Comparison of ENCODE assay signal across 9 cellular contexts in the genomic region with DNA sequence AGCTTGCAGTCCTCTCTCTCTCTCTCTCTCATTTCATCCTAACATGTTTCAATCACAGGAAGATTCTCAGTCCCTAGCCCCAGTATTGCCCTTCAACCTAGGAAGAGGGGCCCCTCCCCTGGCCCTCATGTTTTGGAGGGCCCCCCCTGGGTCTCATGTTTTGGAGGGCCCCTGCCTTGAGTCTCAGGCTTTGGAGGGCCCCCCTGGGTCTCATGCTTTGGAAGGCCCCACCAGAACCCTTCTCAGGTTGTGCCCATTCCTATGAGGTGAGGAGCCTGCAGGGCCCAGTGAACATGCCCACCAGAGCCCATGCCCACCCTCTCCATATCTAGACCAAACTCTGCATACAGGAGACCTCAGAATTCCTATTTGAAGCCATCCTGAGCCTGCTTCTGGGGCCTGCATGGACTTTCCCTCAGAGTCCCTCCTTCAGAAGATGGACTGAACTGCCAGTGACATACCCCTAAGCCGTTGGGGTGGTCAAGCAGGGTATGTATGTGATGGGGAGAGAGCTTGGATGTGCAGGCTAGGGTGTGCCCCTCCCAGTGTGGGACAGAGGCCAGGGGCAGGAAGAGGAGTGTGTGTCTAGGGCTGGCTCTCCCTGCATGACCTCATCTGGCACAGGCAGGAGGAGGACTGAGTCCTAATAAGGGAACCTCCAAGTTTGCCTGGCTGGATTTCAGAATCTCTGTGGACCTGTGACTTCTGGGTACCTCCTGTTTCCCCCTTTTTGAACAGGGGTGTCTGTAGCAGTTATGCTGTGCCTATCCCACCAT. TPM values are rescaled to one million over a fixed set of nuclear protein-coding genes. Genes with fewer than 3 reads are reported as not detected.
A peak's percentile ranks its signal among the peaks of the same experiment; 100 is the strongest.
DNase-seq lines count a peak whose midpoint lies in the region; ATAC-seq and TF ChIP-seq lines count a peak whose summit lies in the region.
"Had no signal": no experiment of that assay in that cellular context is flagged by ENCODE, and none has a peak within 500 bp of the region (broad histone marks: within the 10 kb centered on the region; RNA-seq: fewer than 3 reads in every experiment).

No MANE protein-coding gene starts in this region.

- H3K36me3 Mint-ChIP-seq in T-cell, result no peaks in the 10 kb centered on the region
- peaks cover 3% of the 10 kb centered on the region for H3K36me3 Mint-ChIP-seq in endothelial cell (ENCODE audit: low read depth, unreplicated experiment)

- DNase-seq in AG08396 (ENCODE audit: low spot score) (peak; percentile 70), RWPE1 (ENCODE audit: low spot score) (peak; percentile 45), fibroblast of pulmonary artery (ENCODE audit: low read depth) (peak; percentile 81), myocyte (ENCODE audit: low read depth) (peak; percentile 71), T-cell (no peak), endothelial cell (ENCODE audit: low spot score) (no peak)
- DNase-seq: activated naive CD8-positive, alpha-beta T cell treated with anti-CD3 and anti-CD28 coated beads for 36 hours had no signal

- H3K4me1 Mint-ChIP-seq in T-cell (no peaks in the 10 kb centered on the region), endothelial cell (ENCODE audit: unreplicated experiment) (no peaks in the 10 kb centered on the region)
- H3K4me1 Mint-ChIP-seq: activated naive CD8-positive, alpha-beta T cell treated with anti-CD3 and anti-CD28 coated beads for 36 hours had no signal

- POLR2A ChIA-PET in RWPE1 (lab: Yijun Ruan, JAX; ENCODE audit: low non-redundant PET) (no interaction called here), T-cell (lab: Charles Lee) (no interaction called here)

- TF ChIP-seq CTCF in RWPE1 (conservative IDR thresholded peaks at IDR 0.05; ENCODE audit: low read depth) (no peak), fibroblast of pulmonary artery (IDR thresholded peaks at IDR 0.05; ENCODE audit: low read length, missing control alignments) (no peak), endothelial cell (IDR thresholded peaks at IDR 0.05; ENCODE audit: unreplicated experiment) (no peak)

- no peaks in the 10 kb centered on the region for H3K27me3 Mint-ChIP-seq in T-cell
- peaks cover 2% of the 10 kb centered on the region for H3K27me3 Mint-ChIP-seq in endothelial cell (ENCODE audit: unreplicated experiment)
- H3K27me3 Mint-ChIP-seq: activated naive CD8-positive, alpha-beta T cell treated with anti-CD3 and anti-CD28 coated beads for 36 hours had no signal

- no peak for ATAC-seq in T-cell (replicated peaks in 1 of 4)
- ATAC-seq in GM19035 (IDR thresholded peaks at IDR 0.05; ENCODE audit: unreplicated experiment), result no peak
- ATAC-seq in HG02852 (IDR thresholded peaks at IDR 0.05; ENCODE audit: unreplicated experiment), result no peak

- H3K4me3 Mint-ChIP-seq in T-cell (no peak overlapping the region), endothelial cell (ENCODE audit: unreplicated experiment) (no peak overlapping the region)
- H3K4me3 Mint-ChIP-seq: activated naive CD8-positive, alpha-beta T cell treated with anti-CD3 and anti-CD28 coated beads for 36 hours had no signal

- no peaks in the 10 kb centered on the region for H3K9me3 Mint-ChIP-seq in T-cell
- H3K9me3 Mint-ChIP-seq in endothelial cell (ENCODE audit: unreplicated experiment), result no peaks in the 10 kb centered on the region
- H3K9me3 Mint-ChIP-seq: activated naive CD8-positive, alpha-beta T cell treated with anti-CD3 and anti-CD28 coated beads for 36 hours had no signal

- peak overlapping the region; percentile 99 for H3K27ac ChIP-seq in RWPE1

- CTCF ChIA-PET in RWPE1 (lab: Yijun Ruan, JAX), result interaction anchor here (0.6 kb wide), 1 partner anchor 9 kb away, joined by 6 read pairs; no protein-coding TSS in a partner anchor
- CTCF ChIA-PET in T-cell (lab: Charles Lee), result interaction anchor here (0.7 to 1.2 kb wide), 2 partner anchors 15 to 1999 kb away, joined by 5 to 10 read pairs; no protein-coding TSS in a partner anchor

- H3K27ac Mint-ChIP-seq in T-cell, result no peak overlapping the region
- no peak overlapping the region for H3K27ac Mint-ChIP-seq in endothelial cell (ENCODE audit: unreplicated experiment)
- H3K27ac Mint-ChIP-seq: activated naive CD8-positive, alpha-beta T cell treated with anti-CD3 and anti-CD28 coated beads for 36 hours had no signal

- no peak overlapping the region for H3K4me3 ChIP-seq in fibroblast of pulmonary artery (replicated peaks; ENCODE audit: low read depth, low read length)

RNA-seq across cellular contexts. Expression of a gene that starts 8.1 kb away (rescaled TPM):
- total RNA-seq in myocyte, result 253 and 273 TPM in 2 replicates
- 214 TPM for polyA plus RNA-seq in myocyte (2012)
- 100 to 1,000 TPM in 2 of 5 donors, 10 to 100 TPM in 3; 82.8 to 111 (median 86.8) TPM for total RNA-seq in T-cell
- total RNA-seq in endothelial cell (ENCODE audit: unreplicated experiment), result 178 TPM

RNA-seq across cellular contexts. Expression of a gene that starts 33.2 kb away (rescaled TPM):
- total RNA-seq in myocyte (7.4 and 9.5 TPM in 2 replicates), T-cell (10 to 100 TPM; 11.2 to 39.0 (median 33.8) TPM), endothelial cell (ENCODE audit: unreplicated experiment) (8.9 TPM)
- polyA plus RNA-seq in myocyte (2012), result 9.0 TPM

Comparison
In these comparisons a context has a peak if more than half of its experiments do, and no peak if none do; other contexts are left out.
1. DNase-seq: peak in AG08396 (single experiment), RWPE1 (single experiment), fibroblast of pulmonary artery (single experiment) and myocyte (single experiment); none in T-cell (0 of 34) and endothelial cell (single experiment).